Comparison of ENCODE assay signal across 8 cellular contexts in the genomic region with DNA sequence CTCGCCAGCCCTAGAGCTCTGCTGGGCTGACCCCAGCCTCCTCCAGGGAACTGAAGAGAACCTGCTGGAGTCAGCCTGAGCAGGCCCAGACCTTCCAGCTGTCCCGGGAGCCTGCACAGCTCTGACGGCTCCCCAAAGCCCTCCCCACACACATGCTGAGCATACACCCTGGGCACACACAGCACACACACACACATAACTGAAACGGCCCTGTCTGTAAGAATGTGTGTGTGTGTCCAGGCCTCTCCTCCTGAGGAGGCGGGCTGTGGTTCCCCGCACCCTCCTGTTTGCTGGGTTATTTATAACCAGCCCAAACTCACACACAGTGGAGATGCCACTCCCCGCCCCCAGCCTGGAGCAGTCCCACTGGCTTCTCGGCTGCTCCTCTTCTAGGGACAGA. TPM values are rescaled to one million over a fixed set of nuclear protein-coding genes. Genes with fewer than 3 reads are reported as not detected.
A peak's percentile ranks its signal among the peaks of the same experiment; 100 is the strongest.
DNase-seq lines count a peak whose midpoint lies in the region; ATAC-seq and TF ChIP-seq lines count a peak whose summit lies in the region.

No MANE protein-coding gene starts in this region.

- peak overlapping the region; percentile 56 for H3K9ac ChIP-seq in adipocyte (ENCODE audit: low read length)

- no peaks in the 10 kb centered on the region for H3K36me3 ChIP-seq in adipocyte (ENCODE audit: control insufficient read depth, insufficient read depth, low read length, severe bottlenecking)

- peaks cover 24% of the 10 kb centered on the region for H3K4me1 ChIP-seq in adipocyte (ENCODE audit: control insufficient read depth, insufficient read depth, low read length)

- H3K9me3 ChIP-seq in adipocyte (ENCODE audit: control insufficient read depth, low read length) = no peaks in the 10 kb centered on the region

- no peak for TF ChIP-seq CTCF in retinal pigment epithelial cell (conservative IDR thresholded peaks at IDR 0.05; ENCODE audit: low read depth, low read length)

- ATAC-seq in left cardiac atrium = peak; percentile 81 to 90
- ATAC-seq in HG03469 (IDR thresholded peaks at IDR 0.05; ENCODE audit: unreplicated experiment) = no peak
- ATAC-seq in HG02981 (IDR thresholded peaks at IDR 0.05; ENCODE audit: unreplicated experiment) = no peak
- ATAC-seq in HG03520 (IDR thresholded peaks at IDR 0.05; ENCODE audit: unreplicated experiment) = no peak

- no peak overlapping the region for H3K4me3 ChIP-seq in adipocyte (ENCODE audit: low read length)
- H3K4me3 ChIP-seq in retinal pigment epithelial cell (ENCODE audit: low read length) = no peak overlapping the region

- DNase-seq in GM04503 (ENCODE audit: low read depth) (peak; percentile 81), adipocyte (ENCODE audit: low read depth) (peak; percentile 84), left cardiac atrium (peak; percentile 67), retinal pigment epithelial cell (ENCODE audit: low read depth) (peak; percentile 39), NCI-H345 (lab: John Stamatoyannopoulos, UW) (no peak)

- intact Hi-C loops in left cardiac atrium (cut with DNase I) = no loop called here

- no peaks in the 10 kb centered on the region for H3K27me3 ChIP-seq in adipocyte (replicated peaks; ENCODE audit: control insufficient read depth, insufficient read depth, low read length)

RNA-seq across cellular contexts. Expression of a gene that starts 20.2 kb away (rescaled TPM):
- 10 to 100 TPM; 38.8 to 39.3 TPM for total RNA-seq in left cardiac atrium

Comparison
In these comparisons a context has a peak if more than half of its experiments do, and no peak if none do; other contexts are left out.
1. ATAC-seq: peak in left cardiac atrium (2 of 2); none in HG03469 (single experiment), HG02981 (single experiment) and HG03520 (single experiment).